Comparison of ENCODE assay signal across 1 cellular context in genomic region chr17:41547378-41547841, GRCh38.
TF ChIP-seq lines count a peak whose summit lies in the region.

No MANE protein-coding gene starts in this region.

TF ChIP-seq in H1, 55 proteins besides CTCF, POLR2A, EP300 and RAD21:
- TF ChIP-seq RXRA (IDR thresholded peaks at IDR 0.05; ENCODE audit: insufficient read depth, low read depth, low read length) (no peak), POLR2AphosphoS5 (IDR thresholded peaks at IDR 0.05; ENCODE audit: low read depth, low read length) (no peak), CHD2 (IDR thresholded peaks at IDR 0.05; ENCODE audit: low read length) (no peak), HDAC6 (IDR thresholded peaks at IDR 0.05; ENCODE audit: low read depth, low read length) (no peak), EZH2 (IDR thresholded peaks at IDR 0.05; ENCODE audit: low read depth, low read length, severe bottlenecking) (no peak), MAX (IDR thresholded peaks at IDR 0.05) (no peak), SIN3A (conservative IDR thresholded peaks at IDR 0.05 in 1 of 2, IDR thresholded peaks at IDR 0.05 in 1 of 2; ENCODE audit: low read depth in 1 of 2, low read length in 2 of 2) (no peak), BCL11A (IDR thresholded peaks at IDR 0.05; ENCODE audit: low read depth in 2 of 2, low read length in 2 of 2) (no peak), CTBP2 (IDR thresholded peaks at IDR 0.05; ENCODE audit: borderline replicate concordance, insufficient read depth, insufficient read length, low read length) (no peak), RFX5 (IDR thresholded peaks at IDR 0.05; ENCODE audit: borderline replicate concordance, low read depth, low read length) (no peak), SRF (IDR thresholded peaks at IDR 0.05; ENCODE audit: low read depth, low read length) (no peak)
